9 cellular contexts compared by ENCODE assay signal in the genomic region with DNA sequence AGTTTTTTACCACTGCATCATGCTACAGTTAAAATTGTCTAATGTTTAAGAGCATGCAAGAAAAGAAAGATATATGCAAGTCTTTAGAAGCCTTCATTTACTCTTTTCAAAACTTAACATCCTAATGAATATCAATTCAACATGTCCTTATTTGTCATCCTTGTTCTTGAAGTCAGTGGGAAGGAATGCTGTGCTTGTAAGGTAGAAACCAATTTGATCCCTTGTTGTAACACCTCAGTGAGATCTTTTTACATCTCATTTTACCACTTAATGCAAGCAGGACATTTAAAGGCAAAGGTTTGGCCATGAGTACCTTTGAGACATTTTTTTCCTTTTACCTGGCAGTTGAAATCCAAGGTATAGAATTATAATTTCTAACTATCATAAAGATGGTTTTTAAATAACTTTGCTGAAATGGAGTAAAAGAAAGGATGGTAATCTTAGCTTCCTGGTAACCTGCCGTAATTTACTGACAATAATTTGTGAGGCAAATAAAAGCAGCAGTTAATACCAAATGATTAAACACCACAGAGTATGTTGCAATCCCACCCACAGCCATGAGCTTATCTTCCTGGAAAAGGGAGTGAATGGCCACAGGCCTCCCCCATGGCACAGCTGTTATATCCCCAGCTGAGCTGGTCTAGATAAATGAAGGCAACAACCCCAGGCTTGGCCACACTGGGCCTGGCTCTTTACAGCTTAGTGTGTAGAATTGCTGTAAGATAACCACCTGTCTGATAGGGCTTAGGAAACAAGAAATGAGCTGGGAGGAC. TPM values are rescaled to one million over a fixed set of nuclear protein-coding genes. Genes with fewer than 3 reads are reported as not detected.
A peak's percentile ranks its signal among the peaks of the same experiment; 100 is the strongest.
DNase-seq lines count a peak whose midpoint lies in the region; ATAC-seq, FAIRE-seq and TF ChIP-seq lines count a peak whose summit lies in the region.
"Had no signal": no experiment of that assay in that cellular context is flagged by ENCODE, and none has a peak within 500 bp of the region (broad histone marks: within the 10 kb centered on the region; RNA-seq: fewer than 3 reads in every experiment).

No MANE protein-coding gene starts in this region.

- DNase-seq in AG09319 (ENCODE audit: extremely low read depth, low read depth) (peak; percentile 37), Kasumi-1 (lab: John Stamatoyannopoulos, UW) (peak; percentile 54 to 74), K562 (ENCODE audit: extremely low read depth in 1 of 4, low spot score in 3 of 4) (peak; percentile 72 to 96 (median 82)), left colon (peak in 1 of 2 donors; percentile 21)
- DNase-seq in T-helper 2 cell treated with Interferon-gamma antibody and Interleukin-4, amounts not matched to agents 5 μg/mL and 100 μg/mL, for 36 hours (ENCODE audit: low spot score): no peak
- no peak for DNase-seq in activated T-cell treated with anti-CD3 and anti-CD28 coated beads, Interleukin-2, amount 50 U/mL, for 1 hour
- DNase-seq in stimulated activated CD8-positive, alpha-beta memory T cell treated with anti-CD3 and anti-CD28 coated beads, Interleukin-4, amount 100 ng/mL, for 48 hours: no peak
- DNase-seq: DMS79 treated with DMSO at 0.1 percent for 48 hours had no signal

- H3K4me1 ChIP-seq in K562 (replicated peaks in 1 of 2; ENCODE audit: control insufficient read depth in 2 of 2, insufficient read depth in 2 of 2, low read length in 2 of 2): peaks cover 14 to 36% of the 10 kb centered on the region in 2 experiments; a peak in 4 of 5 replicates

- no peaks in the 10 kb centered on the region for H3K9me3 ChIP-seq in K562 (replicated peaks; ENCODE audit: control insufficient read depth, insufficient read depth, low read depth, low read length)

- intact Hi-C loops in K562 (cut with micrococcal nuclease) (loop anchor here (1.0 to 2.0 kb wide), 2 partner anchors 21 to 33 kb away; a partner anchor contains a TSS), left colon (cut with DNase I, micrococcal nuclease) (no loop called here)

- in situ Hi-C loops in K562 (cut with MboI): no loop called here

- H2AFZ ChIP-seq in K562 (ENCODE audit: low read depth, low read length): peak overlapping the region; percentile 74; the same call in 1 of the 2 replicates

- peaks cover 20% of the 10 kb centered on the region; the same call in 2 of the 3 replicates for H3K79me2 ChIP-seq in K562 (ENCODE audit: control insufficient read depth, insufficient read depth, low read length)

- H3K4me3 ChIP-seq in K562: no peak overlapping the region

- peak; percentile 86 for ATAC-seq in K562
- peak; percentile 68 for ATAC-seq in left colon
- ATAC-seq in GM19397 (IDR thresholded peaks at IDR 0.05; ENCODE audit: unreplicated experiment): no peak

- TF ChIP-seq CTCF in AG09319 (IDR thresholded peaks at IDR 0.05; ENCODE audit: low read depth, low read length) (no peak), K562 (IDR thresholded peaks at IDR 0.05 in 2 of 3, conservative IDR thresholded peaks at IDR 0.05 in 1 of 3; ENCODE audit: insufficient read depth in 2 of 3, low read depth in 1 of 3, low read length in 3 of 3) (no peak)

- H3K27ac Mint-ChIP-seq in T-helper 2 cell treated with Interferon-gamma antibody and Interleukin-4, amounts not matched to agents 5 μg/mL and 100 μg/mL, for 36 hours: no peak overlapping the region

- H3K36me3 Mint-ChIP-seq in T-helper 2 cell treated with Interferon-gamma antibody and Interleukin-4, amounts not matched to agents 5 μg/mL and 100 μg/mL, for 36 hours (ENCODE audit: low read depth): no peaks in the 10 kb centered on the region

- WGBS in K562 (ENCODE audit: insufficient coverage, low coverage, missing lambda C conversion rate): 0% methylated on average over 1 of the region's 1 CpG

- H4K20me1 ChIP-seq in K562 (replicated peaks; ENCODE audit: control insufficient read depth, insufficient read depth, low read length): no peaks in the 10 kb centered on the region

- CTCF ChIA-PET in K562 (lab: Yijun Ruan, JAX; ENCODE audit: low intra/inter-chr PET ratio): no interaction called here

- peak; percentile 94 for FAIRE-seq in K562 (lab: Jason Lieb, UNC)

- H3K27me3 Mint-ChIP-seq in T-helper 2 cell treated with Interferon-gamma antibody and Interleukin-4, amounts not matched to agents 5 μg/mL and 100 μg/mL, for 36 hours (ENCODE audit: low read depth): no peaks in the 10 kb centered on the region

- no peaks in the 10 kb centered on the region for H3K9me1 ChIP-seq in K562 (ENCODE audit: control insufficient read depth, insufficient read depth, low read length)

- peak; percentile 10 to 33; a peak in 2 of 4 replicates for TF ChIP-seq RAD21 in K562 (CRISPR knock-in tag; conservative IDR thresholded peaks at IDR 0.05 in 1 of 2, IDR thresholded peaks at IDR 0.05 in 1 of 2)

- peak; percentile 99 for TF ChIP-seq EP300 in K562 (IDR thresholded peaks at IDR 0.05; ENCODE audit: low read length)

- peak overlapping the region; percentile 82 for H3K27ac ChIP-seq in K562 (ENCODE audit: extremely low read depth, low read depth, low read length)

- BruUV-seq in K562 (replicated peaks; lab: Mats Ljungman, UMichigan): no TSS peak

- H3K4me2 ChIP-seq in K562 (ENCODE audit: insufficient read depth, low read length): peak overlapping the region; percentile 43

- no peaks in the 10 kb centered on the region for H3K9me3 Mint-ChIP-seq in T-helper 2 cell treated with Interferon-gamma antibody and Interleukin-4, amounts not matched to agents 5 μg/mL and 100 μg/mL, for 36 hours

- peaks cover 3% of the 10 kb centered on the region for H3K4me1 Mint-ChIP-seq in T-helper 2 cell treated with Interferon-gamma antibody and Interleukin-4, amounts not matched to agents 5 μg/mL and 100 μg/mL, for 36 hours (ENCODE audit: low read depth)

- POLR2A ChIA-PET in K562 (lab: Yijun Ruan, JAX): interaction anchor here (0.6 to 2.0 kb wide), 8 partner anchors 11 to 1302 kb away, joined by 3 to 12 read pairs (median 3); a partner anchor contains a TSS

- peak overlapping the region in 1 of 2 experiments; percentile 65; a peak in 2 of 4 replicates for H3K9ac ChIP-seq in K562 (ENCODE audit: insufficient read depth in 1 of 2, low read depth in 2 of 2, low read length in 2 of 2)

- no peak overlapping the region for H3K4me3 Mint-ChIP-seq in T-helper 2 cell treated with Interferon-gamma antibody and Interleukin-4, amounts not matched to agents 5 μg/mL and 100 μg/mL, for 36 hours

- TF ChIP-seq POLR2A in K562 (conservative IDR thresholded peaks at IDR 0.05): no peak

- no peaks in the 10 kb centered on the region for H3K36me3 ChIP-seq in K562 (ENCODE audit: control insufficient read depth, insufficient read depth, low read length)

- no peaks in the 10 kb centered on the region for H3K27me3 ChIP-seq in K562 (ENCODE audit: control insufficient read depth in 2 of 2, insufficient read depth in 2 of 2, low read length in 2 of 2)

TF ChIP-seq in K562, 482 proteins besides CTCF, POLR2A, EP300 and RAD21 (continues in another document):
- TF ChIP-seq JUN (IDR thresholded peaks at IDR 0.05; ENCODE audit: borderline replicate concordance, low read depth, low read length) (peak; percentile 60; the same call in 1 of the 2 replicates), JUN (CRISPR knock-in tag; IDR thresholded peaks at IDR 0.05; ENCODE audit: borderline replicate concordance) (no peak), ZNF12 (CRISPR knock-in tag; IDR thresholded peaks at IDR 0.05) (no peak), ZNF143 (CRISPR knock-in tag; IDR thresholded peaks at IDR 0.05) (no peak), ZNF584 (CRISPR knock-in tag; IDR thresholded peaks at IDR 0.05; ENCODE audit: low read depth) (peak; percentile 80), HLTF (IDR thresholded peaks at IDR 0.05) (peak; percentile 73; the same call in 1 of the 2 replicates), ATF1 (CRISPR knock-in tag; IDR thresholded peaks at IDR 0.05) (no peak), ATF1 (tag; IDR thresholded peaks at IDR 0.05) (peak; percentile 49; the same call in 1 of the 2 replicates)

RNA-seq across cellular contexts. Expression of a gene that starts 33.2 kb away (rescaled TPM):
- 37.9 and 146 TPM in 2 replicates for total RNA-seq in K562 (2011; cell fraction: chromatin; rRNA removed; ENCODE audit: low replicate concordance)
- 20.3 and 32.5 TPM in 2 replicates for total RNA-seq in K562 (2011; cell fraction: nucleolus; rRNA removed)
- 42.4 and 69.4 TPM in 2 replicates for total RNA-seq in K562 (2011; cell fraction: nucleoplasm; rRNA removed)
- total RNA-seq in K562 (2014; rRNA removed) (18.0 and 25.7 TPM in 2 replicates), K562 (2014; rRNA removed; fragmentation: Illumina TruSeq; extraction: Trizol) (29.1 and 35.7 TPM in 2 replicates), K562 (2015; rRNA removed; fragmentation: Illumina TruSeq; extraction: Trizol) (23.7 and 24.7 TPM in 2 replicates), K562 (2021) (17.6 and 19.9 TPM in 2 replicates), left colon (10 to 100 TPM; 43.3 to 48.0 TPM)
- polyA plus RNA-seq in K562 (2011; rRNA removed) (16.0 and 16.7 TPM in 2 replicates), K562 (2014; fragmentation: Illumina TruSeq; extraction: Trizol) (9.7 and 10.8 TPM in 2 replicates), K562 (2014; fragmentation: Nextera tagmentation; extraction: Ambion mirVana) (1 to 10 TPM; 5.9 to 6.2 TPM), K562 (2014; rRNA removed) (5.6 and 14.0 TPM in 2 replicates)
- 2.7 and 5.8 TPM in 2 replicates for polyA plus RNA-seq in K562 (2011; cell fraction: cytosol; rRNA removed)
- 17.9 and 25.0 TPM in 2 replicates for polyA plus RNA-seq in K562 (2011; cell fraction: nucleus; rRNA removed)
- polyA plus RNA-seq in K562 (2012): 8.7 and 9.7 TPM in 2 replicates
- 102 and 104 TPM in 2 replicates for polyA minus RNA-seq in K562 (2011; rRNA and poly(A)+ RNA removed)
- 23.7 and 37.6 TPM in 2 replicates for polyA minus RNA-seq in K562 (2011; cell fraction: cytosol; rRNA and poly(A)+ RNA removed)
- polyA minus RNA-seq in K562 (2011; cell fraction: nucleus; rRNA and poly(A)+ RNA removed): 35.5 and 43.8 TPM in 2 replicates

RNA-seq across cellular contexts. Expression of a gene that starts 33.9 kb away (rescaled TPM):
- total RNA-seq in K562 (2011; cell fraction: chromatin; rRNA removed; ENCODE audit: low replicate concordance): 6.9 and 7.8 TPM in 2 replicates
- total RNA-seq in K562 (2011; cell fraction: nucleolus; rRNA removed): 3.0 and 3.3 TPM in 2 replicates
- total RNA-seq in K562 (2011; cell fraction: nucleoplasm; rRNA removed): 4.0 and 9.5 TPM in 2 replicates
- total RNA-seq in K562 (2014; rRNA removed) (3.7 TPM in 2 replicates), K562 (2014; rRNA removed; fragmentation: Illumina TruSeq; extraction: Trizol) (7.2 and 7.8 TPM in 2 replicates), K562 (2015; rRNA removed; fragmentation: Illumina TruSeq; extraction: Trizol) (4.6 and 5.9 TPM in 2 replicates), K562 (2021) (5.0 and 5.6 TPM in 2 replicates), left colon (1 to 10 TPM; 4.9 to 5.0 TPM)
- polyA plus RNA-seq in K562 (2011; rRNA removed) (2.5 and 6.2 TPM in 2 replicates), K562 (2014; fragmentation: Illumina TruSeq; extraction: Trizol) (5.0 and 6.7 TPM in 2 replicates), K562 (2014; fragmentation: Nextera tagmentation; extraction: Ambion mirVana) (1 to 10 TPM; 5.9 to 6.1 TPM), K562 (2014; rRNA removed) (4.6 and 6.6 TPM in 2 replicates)
- polyA plus RNA-seq in K562 (2011; cell fraction: cytosol; rRNA removed): 1.4 and 1.5 TPM in 2 replicates
- polyA plus RNA-seq in K562 (2011; cell fraction: nucleus; rRNA removed): 2.1 and 3.1 TPM in 2 replicates
- polyA plus RNA-seq in K562 (2012): 5.3 and 6.4 TPM in 2 replicates
- 3.4 and 4.7 TPM in 2 replicates for polyA minus RNA-seq in K562 (2011; rRNA and poly(A)+ RNA removed)
- 2.0 and 2.3 TPM in 2 replicates for polyA minus RNA-seq in K562 (2011; cell fraction: cytosol; rRNA and poly(A)+ RNA removed)
- polyA minus RNA-seq in K562 (2011; cell fraction: nucleus; rRNA and poly(A)+ RNA removed): 1.7 and 2.8 TPM in 2 replicates

Comparison
In these comparisons a context has a peak if more than half of its experiments do, and no peak if none do; other contexts are left out.
1. DNase-seq: peak in AG09319 (single experiment), Kasumi-1 (2 of 2) and K562 (4 of 4); none in T-helper 2 cell treated with Interferon-gamma antibody and Interleukin-4, amounts not matched to agents 5 μg/mL and 100 μg/mL, for 36 hours (single experiment), activated T-cell treated with anti-CD3 and anti-CD28 coated beads, Interleukin-2, amount 50 U/mL, for 1 hour (single experiment) and stimulated activated CD8-positive, alpha-beta memory T cell treated with anti-CD3 and anti-CD28 coated beads, Interleukin-4, amount 100 ng/mL, for 48 hours (single experiment).